Comparison of ENCODE assay signal across 8 cellular contexts in genomic region chr10:119253433-119254174, GRCh38. TPM values are rescaled to one million over a fixed set of nuclear protein-coding genes. Genes with fewer than 3 reads are reported as not detected.
DNase-seq lines count a peak whose midpoint lies in the region; ATAC-seq and TF ChIP-seq lines count a peak whose summit lies in the region.

No MANE protein-coding gene starts in this region.

- peak overlapping the region; percentile 20 for H2AFZ ChIP-seq in HCT116 (ENCODE audit: low read depth, low read length, poor library complexity, severe bottlenecking)

- CTCF ChIA-PET in HCT116 (lab: Charles Lee), result interaction anchor here (0.9 to 1.1 kb wide), 3 partner anchors 45 to 69 kb away, joined by 3 read pairs; partner anchors contain the start of gene GRK5

- ATAC-seq in HCT116, result peak; percentile 85

- no peaks in the 10 kb centered on the region for H4K20me1 ChIP-seq in HCT116 (ENCODE audit: insufficient read depth)

- H3K27me3 ChIP-seq in HCT116 (ENCODE audit: insufficient read depth, low read length), result no peaks in the 10 kb centered on the region

- intact Hi-C loops in HCT116 (cut with micrococcal nuclease), result loop anchor here (1.0 to 5.0 kb wide), 3 partner anchors 18 to 64 kb away; no protein-coding TSS in a partner anchor

- DNase-seq in HCT116 (ENCODE audit: low read depth, low spot score) (peak; percentile 97), fibroblast of gingiva (ENCODE audit: low read depth) (peak; percentile 96), non-pigmented ciliary epithelial cell (ENCODE audit: low read depth) (peak; percentile 86), SHP77 treated with DMSO at 0.1 percent for 48 hours (lab: John Stamatoyannopoulos, UW) (no peak), erythroblast (lab: John Stamatoyannopoulos, UW) (no peak), Kasumi-1 (lab: John Stamatoyannopoulos, UW) (no peak)
- DNase-seq in activated CD4-positive, alpha-beta T cell treated with anti-CD3 and anti-CD28 coated beads, Interleukin-2, amount 50 U/mL, for 48 hours, result peak; percentile 62 to 72

- H3K9me2 ChIP-seq in HCT116 (ENCODE audit: insufficient read depth), result no peaks in the 10 kb centered on the region

- H3K4me3 ChIP-seq in HCT116 (replicated peaks in 1 of 2; ENCODE audit: low read depth in 1 of 2, low read length in 2 of 2) (peak overlapping the region; percentile 20 to 43), urinary bladder (ENCODE audit: low read depth, low read length) (no peak overlapping the region)

- POLR2A ChIA-PET in HCT116 (lab: Charles Lee), result interaction anchor here (0.7 to 2.7 kb wide), 9 partner anchors 11 to 264 kb away, joined by 3 to 19 read pairs (median 4); partner anchors contain the start of gene GRK5

- TF ChIP-seq RAD21 in HCT116 (IDR thresholded peaks at IDR 0.05; ENCODE audit: low read depth), result no peak

- no peaks in the 10 kb centered on the region for H3K9me3 ChIP-seq in HCT116 (ENCODE audit: control insufficient read depth in 1 of 2, insufficient read depth in 1 of 2, low read depth in 1 of 2, low read length in 2 of 2)

- peak overlapping the region; percentile 66 for H3K9ac ChIP-seq in HCT116 (ENCODE audit: low read length)

- RAD21 ChIA-PET in HCT116 (lab: Charles Lee; ENCODE audit: low non-redundant PET in 1 of 2, low total read pairs in 2 of 2, uncharacterized antibody in 2 of 2, unreplicated experiment in 2 of 2), result interaction anchor here in 1 of 2 experiments (1.1 kb wide), 1 partner anchor 46 kb away, joined by 3 read pairs; the partner anchor contains the start of gene GRK5

- H3K27ac ChIP-seq in HCT116 (ENCODE audit: low read depth, low read length), result peak overlapping the region; percentile 93
- H3K27ac ChIP-seq in urinary bladder (ENCODE audit: low read depth), result peak overlapping the region; percentile 78

- 30% methylated on average over 16 of the region's 16 CpGs for WGBS in urinary bladder

- 0 out of 6 replicates have a peak, but pooled peaks of 1 of the 3 experiments have one; percentile 4 for TF ChIP-seq CTCF in HCT116 (IDR thresholded peaks at IDR 0.05 in 2 of 3, conservative IDR thresholded peaks at IDR 0.05 in 1 of 3; ENCODE audit: borderline replicate concordance in 1 of 3, insufficient read depth in 1 of 3, low read depth in 2 of 3, low read length in 2 of 3)

- no peaks in the 10 kb centered on the region for H3K79me2 ChIP-seq in HCT116 (ENCODE audit: insufficient read depth, low read length)

- peak overlapping the region; percentile 78 for H3K4me2 ChIP-seq in HCT116 (ENCODE audit: low read length)

- H3K4me1 ChIP-seq in HCT116 (ENCODE audit: control insufficient read depth in 1 of 2, insufficient read depth in 2 of 2, low read length in 2 of 2) (peaks cover 40 to 68% of the 10 kb centered on the region in 2 experiments), urinary bladder (ENCODE audit: insufficient read depth) (no peaks in the 10 kb centered on the region)

- BruUV-seq in HCT116 (replicated peaks; lab: Mats Ljungman, UMichigan), result no TSS peak

- no peaks in the 10 kb centered on the region for H3K36me3 ChIP-seq in HCT116 (ENCODE audit: control insufficient read depth in 1 of 2, insufficient read depth in 2 of 2, low read length in 2 of 2)
- no peaks in the 10 kb centered on the region for H3K36me3 ChIP-seq in urinary bladder (ENCODE audit: insufficient read depth)

- no peak for TF ChIP-seq POLR2A in HCT116 (IDR thresholded peaks at IDR 0.05; ENCODE audit: borderline replicate concordance, extremely low read depth, insufficient read depth, insufficient read length)
- no peak for TF ChIP-seq POLR2A in erythroblast (IDR thresholded peaks at IDR 0.05; ENCODE audit: low read length)

TF ChIP-seq in HCT116, 20 proteins besides CTCF, POLR2A, EP300 and RAD21:
- TF ChIP-seq EZH2 (IDR thresholded peaks at IDR 0.05), result no peak
- peak; percentile 67 for TF ChIP-seq YY1 (IDR thresholded peaks at IDR 0.05; ENCODE audit: extremely low read depth, insufficient replicate concordance, low read depth, low read length)
- TF ChIP-seq ZBTB33 (IDR thresholded peaks at IDR 0.05; ENCODE audit: extremely low read depth, insufficient replicate concordance, low read length), result peak; percentile 64
- TF ChIP-seq ZFX (IDR thresholded peaks at IDR 0.05), result peak; percentile 59; the same call in 1 of the 2 replicates
- TF ChIP-seq ELF1 (IDR thresholded peaks at IDR 0.05; ENCODE audit: borderline replicate concordance, low read depth), result no peak
- TF ChIP-seq POLR2AphosphoS5 (IDR thresholded peaks at IDR 0.05; ENCODE audit: low read depth, low read length), result peak; percentile 55; the same call in 1 of the 2 replicates
- TF ChIP-seq TCF7L2 (IDR thresholded peaks at IDR 0.05; ENCODE audit: borderline replicate concordance, extremely low read depth, insufficient read depth, insufficient read length), result peak; percentile 74

RNA-seq across cellular contexts. Expression of gene GRK5, which starts 46.2 kb away (rescaled TPM):
- total RNA-seq in HCT116 (2021; ENCODE audit: unreplicated experiment) (7.3 TPM), urinary bladder (23.8 TPM)
- polyA plus RNA-seq in HCT116 (2012), result 9.7 and 10.0 TPM in 2 replicates
- 27.0 TPM for polyA plus RNA-seq in urinary bladder

Comparison
In these comparisons a context has a peak if more than half of its experiments do, and no peak if none do; other contexts are left out.
1. DNase-seq: peak in HCT116 (single experiment), activated CD4-positive, alpha-beta T cell treated with anti-CD3 and anti-CD28 coated beads, Interleukin-2, amount 50 U/mL, for 48 hours (2 of 2), fibroblast of gingiva (single experiment) and non-pigmented ciliary epithelial cell (single experiment); none in SHP77 treated with DMSO at 0.1 percent for 48 hours (single experiment), erythroblast (0 of 2) and Kasumi-1 (0 of 2).